1 cellular context compared by ENCODE assay signal in genomic region chr16:11224894-11225676, GRCh38.
TF ChIP-seq lines count a peak whose summit lies in the region.

No MANE protein-coding gene starts in this region.

TF ChIP-seq in HepG2, 621 proteins besides CTCF, POLR2A, EP300 and RAD21 (continues in another document):
- TF ChIP-seq JUN (CRISPR knock-in tag; IDR thresholded peaks at IDR 0.05) (no peak), ZNF235 (CRISPR knock-in tag; IDR thresholded peaks at IDR 0.05; ENCODE audit: borderline replicate concordance) (no peak), HHEX (CRISPR knock-in tag; IDR thresholded peaks at IDR 0.05) (no peak), CREB3 (CRISPR knock-in tag; IDR thresholded peaks at IDR 0.05) (no peak), PAXIP1 (CRISPR knock-in tag; conservative IDR thresholded peaks at IDR 0.05) (no peak), DR1 (CRISPR knock-in tag; IDR thresholded peaks at IDR 0.05) (no peak), SOX6 (IDR thresholded peaks at IDR 0.05) (no peak), SOX6 (CRISPR knock-in tag; IDR thresholded peaks at IDR 0.05) (0 out of 2 replicates have a peak, but pooled peaks have one; percentile 23), RNF2 (conservative IDR thresholded peaks at IDR 0.05; ENCODE audit: low read depth) (no peak), POLR2AphosphoS5 (IDR thresholded peaks at IDR 0.05; ENCODE audit: low read depth, low read length) (no peak), CREB1 (IDR thresholded peaks at IDR 0.05) (no peak), CREB1 (CRISPR knock-in tag; IDR thresholded peaks at IDR 0.05) (no peak), POGZ (CRISPR knock-in tag; IDR thresholded peaks at IDR 0.05) (no peak), ZNF772 (CRISPR knock-in tag; IDR thresholded peaks at IDR 0.05) (no peak), SNAPC4 (CRISPR knock-in tag; IDR thresholded peaks at IDR 0.05) (no peak), TARDBP (CRISPR knock-in tag; IDR thresholded peaks at IDR 0.05) (peak; percentile 22; the same call in 1 of the 2 replicates), ZMYM3 (CRISPR knock-in tag; IDR thresholded peaks at IDR 0.05) (peak; percentile 64; the same call in 1 of the 2 replicates), SNAI1 (CRISPR knock-in tag; IDR thresholded peaks at IDR 0.05; ENCODE audit: borderline replicate concordance) (no peak), ZBTB1 (CRISPR knock-in tag; IDR thresholded peaks at IDR 0.05; ENCODE audit: borderline replicate concordance) (no peak), CAMTA2 (CRISPR knock-in tag; IDR thresholded peaks at IDR 0.05; ENCODE audit: borderline replicate concordance) (0 out of 2 replicates have a peak, but pooled peaks have one; percentile 37), MNT (IDR thresholded peaks at IDR 0.05) (no peak), CBX2 (IDR thresholded peaks at IDR 0.05; ENCODE audit: low read depth, low read length) (no peak), CBX2 (CRISPR knock-in tag; IDR thresholded peaks at IDR 0.05; ENCODE audit: low read depth) (no peak), ZZZ3 (CRISPR knock-in tag; IDR thresholded peaks at IDR 0.05; ENCODE audit: borderline replicate concordance) (no peak), TERF1 (CRISPR knock-in tag; IDR thresholded peaks at IDR 0.05) (no peak), ZNF326 (CRISPR knock-in tag; IDR thresholded peaks at IDR 0.05; ENCODE audit: borderline replicate concordance) (no peak), GABPA (IDR thresholded peaks at IDR 0.05; ENCODE audit: low read depth, low read length) (no peak), GABPA (CRISPR knock-in tag; IDR thresholded peaks at IDR 0.05; ENCODE audit: low read depth) (no peak), ZKSCAN1 (IDR thresholded peaks at IDR 0.05; ENCODE audit: low read length) (no peak), DNMT3B (CRISPR knock-in tag; conservative IDR thresholded peaks at IDR 0.05) (no peak), TEF (CRISPR knock-in tag; IDR thresholded peaks at IDR 0.05) (no peak), SKI (IDR thresholded peaks at IDR 0.05; ENCODE audit: partially characterized antibody) (no peak), ZNF3 (CRISPR knock-in tag; IDR thresholded peaks at IDR 0.05) (no peak), HMGXB3 (CRISPR knock-in tag; IDR thresholded peaks at IDR 0.05; ENCODE audit: borderline replicate concordance) (no peak), ZSCAN9 (CRISPR knock-in tag; IDR thresholded peaks at IDR 0.05; ENCODE audit: borderline replicate concordance) (no peak), AGO1 (IDR thresholded peaks at IDR 0.05; ENCODE audit: low read depth, low read length, poor library complexity, severe bottlenecking) (peak; percentile 24), KMT2B (CRISPR knock-in tag; IDR thresholded peaks at IDR 0.05) (no peak), HOMEZ (CRISPR knock-in tag; IDR thresholded peaks at IDR 0.05; ENCODE audit: low read depth) (no peak), KLF16 (CRISPR knock-in tag; IDR thresholded peaks at IDR 0.05) (no peak), EZH2 (conservative IDR thresholded peaks at IDR 0.05; ENCODE audit: low read depth, low read length) (no peak), HNRNPK (IDR thresholded peaks at IDR 0.05; ENCODE audit: low read depth, low read length, poor library complexity, severe bottlenecking) (no peak), FOXO4 (CRISPR knock-in tag; conservative IDR thresholded peaks at IDR 0.05) (0 out of 2 replicates have a peak, but pooled peaks have one; percentile 43), XRCC5 (optimal IDR thresholded peaks at IDR 0.05; ENCODE audit: low read length) (no peak), ZNF768 (CRISPR knock-in tag; IDR thresholded peaks at IDR 0.05) (peak; percentile 98)
